ENCODE assay signal across 27 cellular contexts in genomic region chr12:113369391-113369790, GRCh38. TPM values are rescaled to one million over a fixed set of nuclear protein-coding genes. Genes with fewer than 3 reads are reported as not detected.
DNase-seq lines count a peak whose midpoint lies in the region; FAIRE-seq and TF ChIP-seq lines count a peak whose summit lies in the region.
"Had no signal": no experiment of that assay in that cellular context is flagged by ENCODE, and none has a peak within 500 bp of the region (broad histone marks: within the 10 kb centered on the region; RNA-seq: fewer than 3 reads in every experiment).

No MANE protein-coding gene starts in this region.

- H3K9me3 ChIP-seq in adrenal gland (replicated peaks in 1 of 3) (no peaks in the 10 kb centered on the region), tibial nerve (no peaks in the 10 kb centered on the region)
- H3K9me3 ChIP-seq: BE2C, SJCRH30 had no signal

- peaks cover 0 to 48% of the 10 kb centered on the region in 2 donors for H3K36me3 ChIP-seq in adrenal gland (replicated peaks in 1 of 2)
- H3K36me3 ChIP-seq in tibial nerve, result peaks cover 0 to 59% (median 0%) of the 10 kb centered on the region in 3 donors
- H3K36me3 ChIP-seq: SJCRH30 had no signal

- H3K27me3 ChIP-seq in adrenal gland (no peaks in the 10 kb centered on the region), tibial nerve (no peaks in the 10 kb centered on the region)
- H3K27me3 ChIP-seq: BE2C, SJCRH30 had no signal

- H3K4me1 ChIP-seq in adrenal gland (replicated peaks in 1 of 2), result peaks cover 29 to 42% of the 10 kb centered on the region in 2 donors
- H3K4me1 ChIP-seq in tibial nerve, result peaks cover 0 to 17% (median 0%) of the 10 kb centered on the region in 4 donors
- H3K4me1 ChIP-seq: BE2C had no signal

- no peak for FAIRE-seq in RCC 7860 (lab: Jason Lieb, UNC)
- FAIRE-seq: GM19239 had no signal

- TF ChIP-seq CTCF in adrenal gland (IDR thresholded peaks at IDR 0.05) (no peak), tibial nerve (IDR thresholded peaks at IDR 0.05) (no peak)

- DNase-seq in adrenal gland, result peak in 1 of 7 donors; percentile 10
- DNase-seq in foreskin melanocyte, result peak; percentile 26
- peak; percentile 17 for DNase-seq in midbrain (lab: John Stamatoyannopoulos, UW)
- DNase-seq in tibial nerve (ENCODE audit: low spot score in 2 of 2), result no peak
- DNase-seq in mucosa of gallbladder (ENCODE audit: low spot score), result no peak
- DNase-seq in AG08396 (ENCODE audit: low spot score), result no peak
- no peak for DNase-seq in activated CD8-positive, alpha-beta memory T cell treated with anti-CD3 and anti-CD28 coated beads, Interleukin-2, amount 50 U/mL, for 48 hours
- no peak for DNase-seq in RCC 7860 (ENCODE audit: low spot score)
- DNase-seq: BE2C, Calu3, GM23248, H7, Karpas-422, NCI-H1092 treated with DMSO at 0.1 percent for 48 hours, NCI-H1436, NCI-H187 treated with DMSO at 0.1 percent for 48 hours, NCI-H2171 treated with DMSO at 0.1 percent for 48 hours, NCI-H345, NCI-H510A treated with DMSO at 0.1 percent for 48 hours, NCI-H748 treated with DMSO at 0.1 percent for 48 hours, PC-3, SJCRH30 had no signal

- TF ChIP-seq POLR2A in adrenal gland (IDR thresholded peaks at IDR 0.05) (no peak), tibial nerve (IDR thresholded peaks at IDR 0.05) (no peak)

- H3K27ac ChIP-seq in adrenal gland (peak overlapping the region in 3 of 5 donors; percentile 54 to 58 (median 57)), tibial nerve (peak overlapping the region in 3 of 4 donors; percentile 25 to 85 (median 78))
- H3K27ac ChIP-seq: GM23248, SJCRH30 had no signal

- WGBS in adrenal gland, 4 donors, result 31 to 54% (median 43%) methylated on average over 5 of the region's 5 CpGs
- WGBS in tibial nerve, 2 donors, result 45 to 59% methylated on average over 5 of the region's 5 CpGs

- no peak overlapping the region for H3K4me3 ChIP-seq in adrenal gland
- H3K4me3 ChIP-seq in tibial nerve, result no peak overlapping the region
- H3K4me3 ChIP-seq: GM23248, SJCRH30 had no signal

- TF ChIP-seq EP300 in tibial nerve (IDR thresholded peaks at IDR 0.05), result peak in 1 of 2 donors; percentile 70

- intact Hi-C loops in adrenal gland (cut with DNase I), result loop anchor here in 1 of 2 donors (5.0 kb wide), 1 partner anchor 52 kb away; no protein-coding TSS in a partner anchor

RNA-seq across cellular contexts. Expression of gene PLBD2, which starts 11.0 kb away (rescaled TPM):
- total RNA-seq in adrenal gland (100 to 1,000 TPM; 243 to 416 (median 352) TPM), tibial nerve (10 to 100 TPM; 36.5 to 57.9 (median 44.7) TPM), mucosa of gallbladder (39.5 TPM)
- 100 to 1,000 TPM; 128 to 467 (median 142) TPM for polyA plus RNA-seq in adrenal gland

RNA-seq across cellular contexts. Expression of gene SDS, which starts 34.3 kb away (rescaled TPM):
- 100 to 1,000 TPM in 1 of 8 donors, 1 to 10 TPM in 7; 1.8 to 188 (median 3.2) TPM for total RNA-seq in adrenal gland
- 10 to 100 TPM in 1 of 3 donors, 1 to 10 TPM in 2; 5.7 to 41.2 (median 7.9) TPM for polyA plus RNA-seq in adrenal gland
- under 1 TPM in 1 of 4 donors, not detected in 3; 0.90 TPM for total RNA-seq in tibial nerve
- 1.6 TPM for total RNA-seq in mucosa of gallbladder
- total RNA-seq: A673, GM23248, HT-29, PC-3, Right ventricle myocardium inferior, RPMI7951, SJCRH30 had no signal
- polyA plus RNA-seq: GM23248 had no signal

RNA-seq across cellular contexts. Expression of gene SLC8B1, which starts 34.5 kb away (rescaled TPM):
- total RNA-seq in adrenal gland (100 to 1,000 TPM; 125 to 286 (median 172) TPM), tibial nerve (10 to 100 TPM; 52.0 to 73.5 (median 61.2) TPM), mucosa of gallbladder (36.6 TPM)
- 100 to 1,000 TPM; 194 to 288 (median 216) TPM for polyA plus RNA-seq in adrenal gland

RNA-seq across cellular contexts. Expression of gene SDSL, which starts 52.8 kb away (rescaled TPM):
- total RNA-seq in adrenal gland (100 to 1,000 TPM in 1 of 8 donors, 10 to 100 TPM in 7; 11.6 to 111 (median 21.4) TPM), tibial nerve (1 to 10 TPM; 1.9 to 3.0 (median 2.3) TPM), mucosa of gallbladder (23.2 TPM)
- polyA plus RNA-seq in adrenal gland, result 10 to 100 TPM; 15.9 to 40.3 (median 23.8) TPM

Comparison
In these comparisons a context has a peak if more than half of its experiments do, and no peak if none do; other contexts are left out.
1. DNase-seq: peak in foreskin melanocyte (single experiment) and midbrain (single experiment); none in tibial nerve (0 of 2), mucosa of gallbladder (single experiment), AG08396 (single experiment), activated CD8-positive, alpha-beta memory T cell treated with anti-CD3 and anti-CD28 coated beads, Interleukin-2, amount 50 U/mL, for 48 hours (single experiment) and RCC 7860 (single experiment).